Comparison of ENCODE assay signal across 10 cellular contexts in the genomic region with DNA sequence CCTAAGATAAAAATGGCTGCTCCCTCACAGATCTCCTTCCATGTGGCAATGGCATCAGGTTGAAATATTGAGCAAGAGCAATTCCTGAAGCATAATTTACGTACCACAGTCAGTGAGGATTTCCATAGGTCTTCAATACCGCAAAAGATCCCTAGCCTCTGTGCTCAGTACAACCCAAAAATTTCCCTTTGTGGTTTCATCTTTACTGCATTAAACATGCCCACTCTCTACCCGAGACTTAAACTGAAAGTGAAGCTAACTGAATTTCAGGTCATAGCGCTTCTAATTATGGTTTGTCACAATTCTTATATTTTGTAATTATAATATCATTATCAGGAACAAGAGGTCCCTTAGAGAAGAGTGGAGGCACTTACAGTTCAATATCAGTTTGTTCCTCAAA.
DNase-seq lines count a peak whose midpoint lies in the region; ATAC-seq lines count a peak whose summit lies in the region.
"Had no signal": no experiment of that assay in that cellular context is flagged by ENCODE, and none has a peak within 500 bp of the region (broad histone marks: within the 10 kb centered on the region; RNA-seq: fewer than 3 reads in every experiment).

No MANE protein-coding gene starts in this region.

- DNase-seq in RPMI8226 (peak; percentile 4), DMS79 (lab: John Stamatoyannopoulos, UW) (no peak), NCI-H510A (lab: John Stamatoyannopoulos, UW) (no peak)
- no peak for DNase-seq in activated effector memory CD4-positive, alpha-beta T cell treated with anti-CD3 and anti-CD28 coated beads, Interleukin-2, amount 50 U/mL, for 16 hours
- DNase-seq in activated CD4-positive, alpha-beta T cell treated with anti-CD3 and anti-CD28 coated beads for 1 hour = no peak
- DNase-seq: H7 had no signal

- ATAC-seq in GM18858 (IDR thresholded peaks at IDR 0.05; ENCODE audit: unreplicated experiment) = peak; percentile 55
- ATAC-seq in GM21528 (IDR thresholded peaks at IDR 0.05; ENCODE audit: low FRiP score, unreplicated experiment) = peak; percentile 73
- ATAC-seq in HG03097 (IDR thresholded peaks at IDR 0.05; ENCODE audit: low FRiP score, unreplicated experiment) = peak; percentile 72
- ATAC-seq: gastroesophageal sphincter had no signal
